1 cellular context compared by ENCODE assay signal in genomic region chr17:41891135-41892065, GRCh38.
TF ChIP-seq lines count a peak whose summit lies in the region.

No MANE protein-coding gene starts in this region.

TF ChIP-seq in GM23338, 12 proteins besides CTCF, POLR2A, EP300 and RAD21 (continued from another document):
- TF ChIP-seq ZNF462 (CRISPR knock-in tag; IDR thresholded peaks at IDR 0.05) (no peak), ZNF114 (CRISPR knock-in tag; IDR thresholded peaks at IDR 0.05) (no peak), POLR2AphosphoS5 (IDR thresholded peaks at IDR 0.05; ENCODE audit: low read depth) (no peak), CREB1 (CRISPR knock-in tag; IDR thresholded peaks at IDR 0.05; ENCODE audit: low read depth) (no peak), JUNB (IDR thresholded peaks at IDR 0.05; ENCODE audit: unreplicated experiment) (no peak), STAT1 (IDR thresholded peaks at IDR 0.05; ENCODE audit: unreplicated experiment) (no peak), NANOG (IDR thresholded peaks at IDR 0.05; ENCODE audit: borderline replicate concordance) (no peak)
- TF ChIP-seq, protein P1, sequence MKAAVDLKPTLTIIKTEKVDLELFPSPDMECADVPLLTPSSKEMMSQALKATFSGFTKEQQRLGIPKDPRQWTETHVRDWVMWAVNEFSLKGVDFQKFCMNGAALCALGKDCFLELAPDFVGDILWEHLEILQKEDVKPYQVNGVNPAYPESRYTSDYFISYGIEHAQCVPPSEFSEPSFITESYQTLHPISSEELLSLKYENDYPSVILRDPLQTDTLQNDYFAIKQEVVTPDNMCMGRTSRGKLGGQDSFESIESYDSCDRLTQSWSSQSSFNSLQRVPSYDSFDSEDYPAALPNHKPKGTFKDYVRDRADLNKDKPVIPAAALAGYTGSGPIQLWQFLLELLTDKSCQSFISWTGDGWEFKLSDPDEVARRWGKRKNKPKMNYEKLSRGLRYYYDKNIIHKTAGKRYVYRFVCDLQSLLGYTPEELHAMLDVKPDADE (IDR thresholded peaks at IDR 0.05): no peak
- TF ChIP-seq, protein P2, sequence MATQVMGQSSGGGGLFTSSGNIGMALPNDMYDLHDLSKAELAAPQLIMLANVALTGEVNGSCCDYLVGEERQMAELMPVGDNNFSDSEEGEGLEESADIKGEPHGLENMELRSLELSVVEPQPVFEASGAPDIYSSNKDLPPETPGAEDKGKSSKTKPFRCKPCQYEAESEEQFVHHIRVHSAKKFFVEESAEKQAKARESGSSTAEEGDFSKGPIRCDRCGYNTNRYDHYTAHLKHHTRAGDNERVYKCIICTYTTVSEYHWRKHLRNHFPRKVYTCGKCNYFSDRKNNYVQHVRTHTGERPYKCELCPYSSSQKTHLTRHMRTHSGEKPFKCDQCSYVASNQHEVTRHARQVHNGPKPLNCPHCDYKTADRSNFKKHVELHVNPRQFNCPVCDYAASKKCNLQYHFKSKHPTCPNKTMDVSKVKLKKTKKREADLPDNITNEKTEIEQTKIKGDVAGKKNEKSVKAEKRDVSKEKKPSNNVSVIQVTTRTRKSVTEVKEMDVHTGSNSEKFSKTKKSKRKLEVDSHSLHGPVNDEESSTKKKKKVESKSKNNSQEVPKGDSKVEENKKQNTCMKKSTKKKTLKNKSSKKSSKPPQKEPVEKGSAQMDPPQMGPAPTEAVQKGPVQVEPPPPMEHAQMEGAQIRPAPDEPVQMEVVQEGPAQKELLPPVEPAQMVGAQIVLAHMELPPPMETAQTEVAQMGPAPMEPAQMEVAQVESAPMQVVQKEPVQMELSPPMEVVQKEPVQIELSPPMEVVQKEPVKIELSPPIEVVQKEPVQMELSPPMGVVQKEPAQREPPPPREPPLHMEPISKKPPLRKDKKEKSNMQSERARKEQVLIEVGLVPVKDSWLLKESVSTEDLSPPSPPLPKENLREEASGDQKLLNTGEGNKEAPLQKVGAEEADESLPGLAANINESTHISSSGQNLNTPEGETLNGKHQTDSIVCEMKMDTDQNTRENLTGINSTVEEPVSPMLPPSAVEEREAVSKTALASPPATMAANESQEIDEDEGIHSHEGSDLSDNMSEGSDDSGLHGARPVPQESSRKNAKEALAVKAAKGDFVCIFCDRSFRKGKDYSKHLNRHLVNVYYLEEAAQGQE (IDR thresholded peaks at IDR 0.05; ENCODE audit: unreplicated experiment): no peak
TF ChIP-seq in GM23338: peak in this region for 0.
